Comparison of ENCODE assay signal across 8 cellular contexts in genomic region chr5:73565969-73566547, GRCh38. TPM values are rescaled to one million over a fixed set of nuclear protein-coding genes. Genes with fewer than 3 reads are reported as not detected.
DNase-seq lines count a peak whose midpoint lies in the region; ATAC-seq and TF ChIP-seq lines count a peak whose summit lies in the region.

No MANE protein-coding gene starts in this region.

- peak overlapping the region; percentile 99 for H3K56ac ChIP-seq in mesendoderm (ENCODE audit: low read length)

- no peaks in the 10 kb centered on the region for H3K9me3 ChIP-seq in ascending aorta

- H3K4me3 ChIP-seq in ascending aorta: peak overlapping the region; percentile 76 to 86
- peak overlapping the region; percentile 100 for H3K4me3 ChIP-seq in mesendoderm (ENCODE audit: low read length)

- peak overlapping the region; percentile 29 for H3K4ac ChIP-seq in mesendoderm (ENCODE audit: low read depth, low read length)

- H2AK5ac ChIP-seq in mesendoderm (ENCODE audit: low read length): no peak overlapping the region

- H3K79me2 ChIP-seq in mesendoderm (ENCODE audit: control insufficient read depth, insufficient read depth, low read length): peaks cover 16% of the 10 kb centered on the region

- H3K4me1 ChIP-seq in ascending aorta: peaks cover 0 to 17% of the 10 kb centered on the region in 2 donors
- peaks cover 2% of the 10 kb centered on the region for H3K4me1 ChIP-seq in mesendoderm (ENCODE audit: control insufficient read depth, low read depth, low read length)

- no peak overlapping the region for H4K8ac ChIP-seq in mesendoderm (ENCODE audit: low read depth, low read length)

- intact Hi-C loops in ascending aorta (cut with DNase I): loop anchor here (1.0 to 2.0 kb wide), 3 partner anchors 27 to 68 kb away; partner anchors contain the start of gene BTF3

- no peak overlapping the region for H2BK5ac ChIP-seq in mesendoderm (ENCODE audit: low read length)

- peak; percentile 29 for ATAC-seq in HG02884 (IDR thresholded peaks at IDR 0.05; ENCODE audit: unreplicated experiment)
- no peak for ATAC-seq in GM18868 (IDR thresholded peaks at IDR 0.05; ENCODE audit: unreplicated experiment)
- ATAC-seq in HG02610 (IDR thresholded peaks at IDR 0.05; ENCODE audit: unreplicated experiment): no peak

- H3K27me3 ChIP-seq in ascending aorta (no peaks in the 10 kb centered on the region), mesendoderm (ENCODE audit: insufficient read depth, low read length, poor library complexity) (no peaks in the 10 kb centered on the region)

- DNase-seq in ascending aorta (ENCODE audit: low spot score in 2 of 2) (no peak), mesendoderm (no peak), HuH-7 (ENCODE audit: low spot score) (no peak), NCI-H1417 treated with DMSO at 0.1 percent for 48 hours (lab: John Stamatoyannopoulos, UW) (no peak)

- no peak overlapping the region for H2BK120ac ChIP-seq in mesendoderm (ENCODE audit: low read depth, low read length)

- H3K36me3 ChIP-seq in ascending aorta (peaks cover 15 to 28% of the 10 kb centered on the region in 2 donors), mesendoderm (ENCODE audit: control insufficient read depth, insufficient read depth, low read length) (no peaks in the 10 kb centered on the region)

- peak overlapping the region; percentile 24 for H3K4me2 ChIP-seq in mesendoderm (ENCODE audit: low read length)

- TF ChIP-seq CTCF in C4-2B (conservative IDR thresholded peaks at IDR 0.05) (no peak), ascending aorta (IDR thresholded peaks at IDR 0.05) (no peak)

- no peak overlapping the region for H3K18ac ChIP-seq in mesendoderm (ENCODE audit: low read length)

- H3K23ac ChIP-seq in mesendoderm (ENCODE audit: low read length): peak overlapping the region; percentile 71

- peak overlapping the region; percentile 82 for H4K5ac ChIP-seq in mesendoderm (ENCODE audit: low read length)

- H2BK15ac ChIP-seq in mesendoderm (replicated peaks; ENCODE audit: low read depth): no peak overlapping the region

- peaks cover 3% of the 10 kb centered on the region for H3K79me1 ChIP-seq in mesendoderm (ENCODE audit: low read length)

- peak overlapping the region; percentile 80 for H3K27ac ChIP-seq in C4-2B
- peak overlapping the region; percentile 90 to 94 for H3K27ac ChIP-seq in ascending aorta
- no peak overlapping the region for H3K27ac ChIP-seq in mesendoderm (ENCODE audit: low read depth, low read length)

- H3K9ac ChIP-seq in mesendoderm (ENCODE audit: low read length): peak overlapping the region; percentile 98

- no CpG with 5 or more reads among the region's 8 CpGs for WGBS in mesendoderm (ENCODE audit: extremely low coverage, insufficient coverage, low lambda C conversion rate)

RNA-seq across cellular contexts. Expression of gene UTP15, which starts 0.5 kb away (rescaled TPM):
- total RNA-seq in ascending aorta: 4.9 TPM
- polyA plus RNA-seq in mesendoderm (2013, experiment 1 of 2): 25.0 TPM
- 22.6 TPM for polyA plus RNA-seq in mesendoderm (2013, experiment 2 of 2)

RNA-seq across cellular contexts. Expression of gene ANKRA2, which starts 0.6 kb away (rescaled TPM):
- total RNA-seq in ascending aorta: 6.9 TPM
- polyA plus RNA-seq in mesendoderm (2013, experiment 1 of 2): 6.5 TPM
- 6.6 TPM for polyA plus RNA-seq in mesendoderm (2013, experiment 2 of 2)

RNA-seq across cellular contexts. Expression of gene ARHGEF28, which starts 59.9 kb away (rescaled TPM):
- total RNA-seq in ascending aorta: 15.1 TPM
- 0.06 TPM for polyA plus RNA-seq in mesendoderm (2013, experiment 1 of 2)
- polyA plus RNA-seq in mesendoderm (2013, experiment 2 of 2): 0.04 TPM
